In genomic region chr12:117334855-117335587, GRCh38 we compare ENCODE assay signal across 22 cellular contexts. TPM values are rescaled to one million over a fixed set of nuclear protein-coding genes. Genes with fewer than 3 reads are reported as not detected.
DNase-seq lines count a peak whose midpoint lies in the region; ATAC-seq, FAIRE-seq and TF ChIP-seq lines count a peak whose summit lies in the region.
"Had no signal": no experiment of that assay in that cellular context is flagged by ENCODE, and none has a peak within 500 bp of the region (broad histone marks: within the 10 kb centered on the region; RNA-seq: fewer than 3 reads in every experiment).

No MANE protein-coding gene starts in this region.

- H3K27ac ChIP-seq in PC-3 (ENCODE audit: low read length): no peak overlapping the region
- peak overlapping the region; percentile 0 to 64 (median 34) for H3K27ac ChIP-seq in gastrocnemius medialis
- no peak overlapping the region for H3K27ac ChIP-seq in small intestine (ENCODE audit: low read depth in 1 of 2, low read length in 1 of 2)
- H3K27ac ChIP-seq: KMS-11, parathyroid adenoma, SJCRH30, upper lobe of left lung had no signal

- H3K79me2 ChIP-seq in PC-3 (ENCODE audit: low read length): no peaks in the 10 kb centered on the region
- H3K79me2 ChIP-seq: parathyroid adenoma had no signal

- ATAC-seq in PC-3 (peak; percentile 42), esophagus mucosa (peak; percentile 26), gastrocnemius medialis (no peak), HG02763 (IDR thresholded peaks at IDR 0.05; ENCODE audit: unreplicated experiment) (no peak)
- ATAC-seq: left ventricle myocardium superior; stimulated activated memory B cell treated with anti-CD40 and anti-IgM and Interleukin-4, amounts not matched to agents 10 μg/mL and 1 μg/mL and 100 μg/mL, for 72 hours had no signal

- H3K4me1 ChIP-seq in PC-3 (ENCODE audit: insufficient read depth, low read length): peaks cover 10% of the 10 kb centered on the region; the same call in 1 of the 2 replicates
- H3K4me1 ChIP-seq in gastrocnemius medialis: peaks cover 15 to 19% of the 10 kb centered on the region in 2 donors
- no peaks in the 10 kb centered on the region for H3K4me1 ChIP-seq in small intestine (ENCODE audit: control insufficient read depth in 2 of 2, insufficient read depth in 1 of 2, low read depth in 1 of 2, low read length in 1 of 2)
- H3K4me1 ChIP-seq: parathyroid adenoma, SJCRH30 had no signal

- H3K27me3 ChIP-seq in PC-3 (ENCODE audit: low read length): peaks cover 47% of the 10 kb centered on the region
- H3K27me3 ChIP-seq in gastrocnemius medialis: no peaks in the 10 kb centered on the region
- peaks cover 0 to 7% of the 10 kb centered on the region in 2 donors for H3K27me3 ChIP-seq in small intestine (ENCODE audit: control insufficient read depth in 2 of 2, insufficient read depth in 2 of 2, low read length in 2 of 2)
- H3K27me3 ChIP-seq: SJCRH30, upper lobe of left lung had no signal

- no peak for TF ChIP-seq POLR2A in gastrocnemius medialis (IDR thresholded peaks at IDR 0.05)

- DNase-seq in NCI-H1092 treated with DMSO at 0.1 percent for 48 hours (lab: John Stamatoyannopoulos, UW) (peak; percentile 20), NCI-H1092 (lab: John Stamatoyannopoulos, UW) (no peak), PC-3 (peak; percentile 43), gastrocnemius medialis (no peak), small intestine (no peak), HTR-8/SVneo (ENCODE audit: insufficient read length, low spot score) (no peak)
- DNase-seq: 8988T; activated CD4-positive, alpha-beta T cell treated with anti-CD3 and anti-CD28 coated beads for 48 hours; activated CD8-positive, alpha-beta memory T cell treated with anti-CD3 and anti-CD28 coated beads, Interleukin-2, amount 50 U/mL, for 48 hours; foreskin melanocyte; left ventricle myocardium superior; NCI-H1436 treated with DMSO at 0.1 percent for 48 hours; SJCRH30; upper lobe of left lung had no signal

- 42 to 67% (median 65%) methylated on average over 21 of the region's 21 CpGs for WGBS in small intestine, 3 donors

- H3K9me3 ChIP-seq in PC-3 (ENCODE audit: low read length) (no peaks in the 10 kb centered on the region), gastrocnemius medialis (no peaks in the 10 kb centered on the region), small intestine (ENCODE audit: control insufficient read depth, low read depth) (no peaks in the 10 kb centered on the region)
- H3K9me3 ChIP-seq: SJCRH30, upper lobe of left lung had no signal

- H2AFZ ChIP-seq in PC-3 (ENCODE audit: low read length): no peak overlapping the region
- H2AFZ ChIP-seq: parathyroid adenoma had no signal

- FAIRE-seq in small intestine (lab: Jason Lieb, UNC) (no peak), HTR-8/SVneo (lab: Jason Lieb, UNC) (no peak)
- FAIRE-seq: GM18507, H54 had no signal

- CTCF ChIA-PET in PC-3 (lab: Charles Lee): interaction anchor here (0.8 kb wide), 1 partner anchor 32 kb away, joined by 3 read pairs; no protein-coding TSS in a partner anchor

- in situ Hi-C loops in gastrocnemius medialis (cut with MboI; ENCODE audit: low sequenced_read_pairs in 4 of 4): no loop called here

- no peaks in the 10 kb centered on the region for H3K36me3 ChIP-seq in PC-3 (ENCODE audit: low read depth, low read length)
- no peaks in the 10 kb centered on the region for H3K36me3 ChIP-seq in gastrocnemius medialis
- no peaks in the 10 kb centered on the region for H3K36me3 ChIP-seq in small intestine (ENCODE audit: control insufficient read depth in 2 of 2, insufficient read depth in 2 of 2, low read length in 2 of 2)
- H3K36me3 ChIP-seq: upper lobe of left lung had no signal

- TF ChIP-seq CTCF in PC-3 (conservative IDR thresholded peaks at IDR 0.05; ENCODE audit: low read depth, low read length) (no peak), gastrocnemius medialis (IDR thresholded peaks at IDR 0.05 in 4 of 5, conservative IDR thresholded peaks at IDR 0.05 in 1 of 5) (no peak)

- intact Hi-C loops in PC-3 (cut with micrococcal nuclease) (no loop called here), gastrocnemius medialis (cut with DNase I; ENCODE audit: low total_unique reads) (no loop called here)

- H4K20me1 ChIP-seq in PC-3 (ENCODE audit: low read length): no peaks in the 10 kb centered on the region

- H3K9me2 ChIP-seq in PC-3 (replicated peaks; ENCODE audit: low read length): no peaks in the 10 kb centered on the region

- H3K9ac ChIP-seq in PC-3 (ENCODE audit: low read length): no peak overlapping the region
- H3K9ac ChIP-seq: KMS-11, parathyroid adenoma had no signal

- no TSS peak for BruUV-seq in PC-3 (replicated peaks; lab: Mats Ljungman, UMichigan)

- no peaks in the 10 kb centered on the region for H3F3A ChIP-seq in PC-3 (ENCODE audit: low read length, unreplicated experiment)

- H3K4me3 ChIP-seq in PC-3 (ENCODE audit: low read length) (no peak overlapping the region), gastrocnemius medialis (no peak overlapping the region), small intestine (ENCODE audit: low read depth in 1 of 2, low read length in 2 of 2) (no peak overlapping the region)
- H3K4me3 ChIP-seq: SJCRH30, upper lobe of left lung had no signal

- H3K4me2 ChIP-seq in PC-3 (ENCODE audit: low read length): peak overlapping the region; percentile 17; the same call in 1 of the 2 replicates
- H3K4me2 ChIP-seq: KMS-11 had no signal

- POLR2A ChIA-PET in PC-3 (lab: Charles Lee; ENCODE audit: unreplicated experiment): no interaction called here

RNA-seq across cellular contexts. Expression of gene NOS1, which starts 26.4 kb away (rescaled TPM):
- total RNA-seq in PC-3 (2014; rRNA removed) (0.11 and 0.40 TPM in 2 replicates), esophagus mucosa (1.7 TPM), gastrocnemius medialis (10 to 100 TPM in 2 of 4 donors, 1 to 10 TPM in 2; 6.4 to 39.9 (median 8.9) TPM)
- polyA plus RNA-seq in small intestine: under 1 TPM in 2 of 3 donors, not detected in 1; under 0.01 to 0.79 TPM
- total RNA-seq: myocyte had no signal

Comparison
In these comparisons a context has a peak if more than half of its experiments do, and no peak if none do; other contexts are left out.
1. DNase-seq: peak in NCI-H1092 treated with DMSO at 0.1 percent for 48 hours (single experiment) and PC-3 (single experiment); none in NCI-H1092 (single experiment), gastrocnemius medialis (0 of 2), small intestine (single experiment) and HTR-8/SVneo (single experiment).
2. ATAC-seq: peak in PC-3 (single experiment) and esophagus mucosa (single experiment); none in gastrocnemius medialis (0 of 2) and HG02763 (single experiment).
3. H3K27ac ChIP-seq: peak in gastrocnemius medialis (4 of 4); none in PC-3 (single experiment) and small intestine (0 of 2).